Comparison of ENCODE assay signal across 24 cellular contexts in the genomic region with DNA sequence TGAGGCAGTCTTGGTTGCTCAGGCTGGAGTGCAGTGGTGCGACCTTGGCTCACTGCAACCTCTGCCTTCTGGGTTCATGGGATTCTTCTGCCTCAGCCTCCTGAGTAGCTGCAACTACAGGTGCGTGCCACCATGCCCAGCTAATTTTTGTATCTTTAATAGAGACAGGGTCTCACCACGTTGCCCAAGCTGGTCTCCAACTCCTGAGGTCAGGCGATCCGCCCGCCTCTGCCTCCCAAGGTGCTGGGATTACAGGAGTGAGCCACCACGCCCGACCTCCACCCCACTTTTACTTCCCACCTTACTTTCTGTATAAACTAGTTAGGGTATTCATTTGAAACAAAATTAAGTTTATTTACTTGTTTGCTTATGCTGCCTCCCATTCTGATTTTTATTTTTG.
"Had no signal": no experiment of that assay in that cellular context is flagged by ENCODE, and none has a peak within 500 bp of the region (broad histone marks: within the 10 kb centered on the region; RNA-seq: fewer than 3 reads in every experiment).

No MANE protein-coding gene starts in this region.

- H3K4me2 ChIP-seq: KMS-11 had no signal

- H3K4me3 ChIP-seq: K562, SJSA1, SK-N-MC had no signal

- H3K9me3 ChIP-seq: SJSA1 had no signal

- FAIRE-seq: K562, RCC 7860 had no signal

- DNase-seq: IMR-90, Kasumi-1, MM.1S, MV-4-11, NCI-H1048, NCI-H1105, NCI-H1417, NCI-H1436 treated with DMSO at 0.1 percent for 48 hours, NCI-H1694, NCI-H1930, NCI-H2081, NCI-H2107, NCI-H2227 treated with DMSO at 0.1 percent for 48 hours, NCI-H524, NCI-H69, NCI-H774, Right ventricle myocardium superior, RPMI8226, SIG-M5 had no signal

- H3K27me3 ChIP-seq: SJSA1 had no signal

- ATAC-seq: K562 had no signal

- H3K27ac ChIP-seq: KMS-11, SJSA1, SK-N-MC had no signal

- H3K4me1 ChIP-seq: SJSA1 had no signal

- H3K9ac ChIP-seq: KMS-11 had no signal
